ENCODE assay signal across 8 cellular contexts in genomic region chr1:89198500-89199072, GRCh38. TPM values are rescaled to one million over a fixed set of nuclear protein-coding genes. Genes with fewer than 3 reads are reported as not detected.
DNase-seq lines count a peak whose midpoint lies in the region; ATAC-seq lines count a peak whose summit lies in the region.

A gene with protein sequence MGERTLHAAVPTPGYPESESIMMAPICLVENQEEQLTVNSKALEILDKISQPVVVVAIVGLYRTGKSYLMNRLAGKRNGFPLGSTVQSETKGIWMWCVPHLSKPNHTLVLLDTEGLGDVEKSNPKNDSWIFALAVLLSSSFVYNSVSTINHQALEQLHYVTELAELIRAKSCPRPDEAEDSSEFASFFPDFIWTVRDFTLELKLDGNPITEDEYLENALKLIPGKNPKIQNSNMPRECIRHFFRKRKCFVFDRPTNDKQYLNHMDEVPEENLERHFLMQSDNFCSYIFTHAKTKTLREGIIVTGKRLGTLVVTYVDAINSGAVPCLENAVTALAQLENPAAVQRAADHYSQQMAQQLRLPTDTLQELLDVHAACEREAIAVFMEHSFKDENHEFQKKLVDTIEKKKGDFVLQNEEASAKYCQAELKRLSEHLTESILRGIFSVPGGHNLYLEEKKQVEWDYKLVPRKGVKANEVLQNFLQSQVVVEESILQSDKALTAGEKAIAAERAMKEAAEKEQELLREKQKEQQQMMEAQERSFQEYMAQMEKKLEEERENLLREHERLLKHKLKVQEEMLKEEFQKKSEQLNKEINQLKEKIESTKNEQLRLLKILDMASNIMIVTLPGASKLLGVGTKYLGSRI (minus strand): TSS chr1:89198942. CDS start chr1:89198834, 108 bp downstream.

- intact Hi-C loops in activated T-helper 2 cell treated with anti-CD3 and anti-CD28 coated beads, Interferon-gamma antibody, Interleukin-2, Interleukin-4, amounts not matched to agents 10 μg/mL and 5 μg/mL and 100 μg/mL, durations not matched to agents 14 hours and 24 hours and 36 hours (cut with micrococcal nuclease) = loop anchor here (2.0 to 5.0 kb wide), 5 partner anchors 72 to 324 kb away; partner anchors contain the start of gene LRRC8B

- peaks cover 3% of the 10 kb centered on the region for H3K9me3 Mint-ChIP-seq in activated T-helper 2 cell treated with anti-CD3 and anti-CD28 coated beads, Interferon-gamma antibody, Interleukin-2, Interleukin-4, amounts not matched to agents 10 μg/mL and 5 μg/mL and 100 μg/mL, durations not matched to agents 14 hours and 24 hours and 36 hours

- peak within 1 kb of the TSS; percentile 86 for H3K4me3 Mint-ChIP-seq in activated T-helper 2 cell treated with anti-CD3 and anti-CD28 coated beads, Interferon-gamma antibody, Interleukin-2, Interleukin-4, amounts not matched to agents 10 μg/mL and 5 μg/mL and 100 μg/mL, durations not matched to agents 14 hours and 24 hours and 36 hours (ENCODE audit: low read depth)

- H3K27ac Mint-ChIP-seq in activated T-helper 2 cell treated with anti-CD3 and anti-CD28 coated beads, Interferon-gamma antibody, Interleukin-2, Interleukin-4, amounts not matched to agents 10 μg/mL and 5 μg/mL and 100 μg/mL, durations not matched to agents 14 hours and 24 hours and 36 hours = peak within 1 kb of the TSS; percentile 93

- peaks cover 41% of the 10 kb centered on the region for H3K36me3 Mint-ChIP-seq in activated T-helper 2 cell treated with anti-CD3 and anti-CD28 coated beads, Interferon-gamma antibody, Interleukin-2, Interleukin-4, amounts not matched to agents 10 μg/mL and 5 μg/mL and 100 μg/mL, durations not matched to agents 14 hours and 24 hours and 36 hours (ENCODE audit: low read depth)

- ATAC-seq in GM21576 (IDR thresholded peaks at IDR 0.05; ENCODE audit: unreplicated experiment) = peak; percentile 47

- H3K27me3 Mint-ChIP-seq in activated T-helper 2 cell treated with anti-CD3 and anti-CD28 coated beads, Interferon-gamma antibody, Interleukin-2, Interleukin-4, amounts not matched to agents 10 μg/mL and 5 μg/mL and 100 μg/mL, durations not matched to agents 14 hours and 24 hours and 36 hours (ENCODE audit: low read depth) = no peaks in the 10 kb centered on the region

- peaks cover 79% of the 10 kb centered on the region for H3K4me1 Mint-ChIP-seq in activated T-helper 2 cell treated with anti-CD3 and anti-CD28 coated beads, Interferon-gamma antibody, Interleukin-2, Interleukin-4, amounts not matched to agents 10 μg/mL and 5 μg/mL and 100 μg/mL, durations not matched to agents 14 hours and 24 hours and 36 hours (ENCODE audit: low read depth)

- DNase-seq in EH (ENCODE audit: low read depth) (peak; percentile 55), NOMO-1 (lab: John Stamatoyannopoulos, UW; ENCODE audit: unreplicated experiment in 2 of 2) (peak; percentile 31 to 41), glomerular endothelial cell (ENCODE audit: extremely low read depth, low read depth, low spot score) (no peak), renal cortical epithelial cell (ENCODE audit: low read depth) (peak; percentile 68), cerebellar cortex (ENCODE audit: low spot score) (no peak), NCI-H1105 treated with DMSO at 0.1 percent for 48 hours (lab: John Stamatoyannopoulos, UW) (no peak)
- peak; percentile 30 for DNase-seq in activated T-helper 2 cell treated with anti-CD3 and anti-CD28 coated beads, Interferon-gamma antibody, Interleukin-2, Interleukin-4, amounts not matched to agents 10 μg/mL and 5 μg/mL and 100 μg/mL, durations not matched to agents 14 hours and 24 hours and 36 hours (ENCODE audit: low spot score)

RNA-seq across cellular contexts. Expression of the gene that starts here (rescaled TPM):
- 13.9 and 14.3 TPM in 2 replicates for total RNA-seq in activated T-helper 2 cell treated with anti-CD3 and anti-CD28 coated beads, Interferon-gamma antibody, Interleukin-2, Interleukin-4, amounts not matched to agents 10 μg/mL and 5 μg/mL and 100 μg/mL, durations not matched to agents 14 hours and 24 hours and 36 hours
- total RNA-seq in glomerular endothelial cell (27.0 and 38.0 TPM in 2 replicates), renal cortical epithelial cell (0.55 and 1.7 TPM in 2 replicates)

Comparison
In these comparisons a context has a peak if more than half of its experiments do, and no peak if none do; other contexts are left out.
1. DNase-seq: peak in EH (single experiment), NOMO-1 (2 of 2), activated T-helper 2 cell treated with anti-CD3 and anti-CD28 coated beads, Interferon-gamma antibody, Interleukin-2, Interleukin-4, amounts not matched to agents 10 μg/mL and 5 μg/mL and 100 μg/mL, durations not matched to agents 14 hours and 24 hours and 36 hours (single experiment) and renal cortical epithelial cell (single experiment); none in glomerular endothelial cell (single experiment), cerebellar cortex (single experiment) and NCI-H1105 treated with DMSO at 0.1 percent for 48 hours (single experiment).